Comparison of ENCODE assay signal across 8 cellular contexts in the genomic region with DNA sequence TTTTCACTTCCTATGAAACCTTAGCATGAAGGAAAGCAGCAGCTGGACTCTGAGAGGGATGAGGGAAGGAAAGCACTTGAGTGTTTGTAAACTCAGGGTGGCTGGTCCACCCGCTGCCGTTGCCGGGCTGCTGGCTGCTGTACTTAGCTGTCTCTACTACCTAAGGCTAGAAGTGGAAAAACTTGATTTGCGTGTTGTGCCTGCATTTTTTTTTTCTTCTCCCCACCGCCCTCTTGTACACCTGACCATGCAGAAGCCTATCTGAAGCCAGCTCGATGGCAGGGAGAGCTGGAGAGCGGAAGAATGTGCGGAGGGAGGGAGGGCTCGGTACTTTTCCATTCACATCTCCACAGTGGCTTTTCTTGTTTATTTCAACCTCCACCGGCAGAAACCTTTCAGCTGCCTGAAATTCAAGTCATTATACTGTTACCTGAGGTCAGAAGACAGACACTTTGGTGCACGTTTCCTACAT. TPM values are rescaled to one million over a fixed set of nuclear protein-coding genes. Genes with fewer than 3 reads are reported as not detected.
DNase-seq lines count a peak whose midpoint lies in the region; ATAC-seq lines count a peak whose summit lies in the region.

No MANE protein-coding gene starts in this region.

- DNase-seq in HT-29 (ENCODE audit: low spot score) (peak; percentile 97), RPMI7951 (ENCODE audit: low read depth) (peak; percentile 61), glomerular visceral epithelial cell (ENCODE audit: extremely low spot score) (peak; percentile 34), renal cortical epithelial cell (ENCODE audit: low read depth) (peak; percentile 91), amniotic stem cell (lab: John Stamatoyannopoulos, UW) (no peak)
- DNase-seq in stimulated activated CD4-positive, alpha-beta T cell treated with anti-CD3 and anti-CD28 coated beads, Interleukin-4, amount 100 ng/mL, for 24 hours = no peak

- ATAC-seq in GM19023 (IDR thresholded peaks at IDR 0.05; ENCODE audit: unreplicated experiment) (no peak), HG02642 (IDR thresholded peaks at IDR 0.05; ENCODE audit: poor library complexity, unreplicated experiment) (no peak)

RNA-seq across cellular contexts. Expression of gene BCL6, which starts 4.8 kb away (rescaled TPM):
- total RNA-seq in HT-29 (2014; rRNA removed; shearing (Covaris generic)) = 11.8 and 12.0 TPM in 2 replicates
- total RNA-seq in RPMI7951 (2014; rRNA removed; shearing (Covaris generic)) = 5.8 and 10.1 TPM in 2 replicates
- total RNA-seq in renal cortical epithelial cell = 4.7 and 24.0 TPM in 2 replicates

RNA-seq across cellular contexts. Expression of gene RTP2, which starts 47.7 kb away (rescaled TPM):
- total RNA-seq in HT-29 (2014; rRNA removed; shearing (Covaris generic)) = not detected in 2 replicates
- not detected in 2 replicates for total RNA-seq in RPMI7951 (2014; rRNA removed; shearing (Covaris generic))
- total RNA-seq in renal cortical epithelial cell = 0.35 TPM in 1 of 2 replicates, not detected in the other

Comparison
In these comparisons a context has a peak if more than half of its experiments do, and no peak if none do; other contexts are left out.
1. DNase-seq: peak in HT-29 (single experiment), RPMI7951 (single experiment), glomerular visceral epithelial cell (single experiment) and renal cortical epithelial cell (single experiment); none in amniotic stem cell (single experiment) and stimulated activated CD4-positive, alpha-beta T cell treated with anti-CD3 and anti-CD28 coated beads, Interleukin-4, amount 100 ng/mL, for 24 hours (single experiment).